In genomic region chr9:105444130-105444529, GRCh38 we compare ENCODE assay signal across 22 cellular contexts. TPM values are rescaled to one million over a fixed set of nuclear protein-coding genes. Genes with fewer than 3 reads are reported as not detected.
A peak's percentile ranks its signal among the peaks of the same experiment; 100 is the strongest.
DNase-seq lines count a peak whose midpoint lies in the region; ATAC-seq, FAIRE-seq and TF ChIP-seq lines count a peak whose summit lies in the region.
"Had no signal": no experiment of that assay in that cellular context is flagged by ENCODE, and none has a peak within 500 bp of the region (broad histone marks: within the 10 kb centered on the region; RNA-seq: fewer than 3 reads in every experiment).

No MANE protein-coding gene starts in this region.

- H3K27ac ChIP-seq in HepG2 (ENCODE audit: extremely low read length, insufficient read depth, low read length) (no peak overlapping the region), right lobe of liver (no peak overlapping the region), substantia nigra (ENCODE audit: low read depth, low read length, poor library complexity, severe bottlenecking) (peak overlapping the region; percentile 8)
- H3K27ac ChIP-seq: A549, KMS-11, sigmoid colon, stomach, upper lobe of right lung had no signal

- H2AFZ ChIP-seq in HepG2 (ENCODE audit: low read length): peak overlapping the region; percentile 22

- CTCF ChIA-PET in HepG2 (lab: Yijun Ruan, JAX; ENCODE audit: low intra/inter-chr PET ratio, low total read pairs): no interaction called here

- TF ChIP-seq POLR2A in HepG2 (IDR thresholded peaks at IDR 0.05; ENCODE audit: insufficient read depth in 1 of 2, low read depth in 2 of 2, low read length in 2 of 2) (no peak), right lobe of liver (IDR thresholded peaks at IDR 0.05) (no peak)

- no peaks in the 10 kb centered on the region for H4K20me1 ChIP-seq in HepG2 (ENCODE audit: insufficient read depth, low read length)

- no peak for TF ChIP-seq EP300 in HepG2 (IDR thresholded peaks at IDR 0.05; ENCODE audit: low read depth in 2 of 2, low read length in 2 of 2)
- TF ChIP-seq EP300 in HepG2 (CRISPR knock-in tag; IDR thresholded peaks at IDR 0.05; ENCODE audit: borderline replicate concordance): no peak

- intact Hi-C loops in HepG2 (cut with micrococcal nuclease; ENCODE audit: unreplicated experiment): loop anchor here (2.0 to 10.0 kb wide), 2 partner anchors 13 to 251 kb away; partner anchors contain the start of gene TMEM38B
- intact Hi-C loops in right lobe of liver (cut with DNase I): no loop called here
- intact Hi-C loops in Right ventricle myocardium inferior (cut with DNase I): no loop called here

- H3K36me3 ChIP-seq in HepG2 (replicated peaks in 1 of 2; ENCODE audit: control insufficient read depth in 1 of 2, insufficient read depth in 2 of 2, low read length in 2 of 2) (no peaks in the 10 kb centered on the region), right lobe of liver (no peaks in the 10 kb centered on the region)
- H3K36me3 ChIP-seq: left ventricle myocardium inferior, sigmoid colon, stomach, upper lobe of right lung had no signal

- no TSS peak for BruUV-seq in HepG2 (replicated peaks; lab: Mats Ljungman, UMichigan)

- H3K4me2 ChIP-seq in HepG2 (ENCODE audit: low read depth, low read length): no peak overlapping the region
- H3K4me2 ChIP-seq: A549, KMS-11 had no signal

- in situ Hi-C loops in HepG2 (cut with HindIII; ENCODE audit: extremely low pct_ligation_motif_present, low pct_unique_long_range_greater_than_20kb): no loop called here

- H3K27me3 ChIP-seq in HepG2 (ENCODE audit: control insufficient read depth in 1 of 2, insufficient read depth in 2 of 2, low read length in 2 of 2): no peaks in the 10 kb centered on the region; a peak in 1 of 5 replicates
- no peaks in the 10 kb centered on the region for H3K27me3 ChIP-seq in right lobe of liver
- H3K27me3 ChIP-seq: sigmoid colon, stomach, upper lobe of right lung had no signal

- POLR2A ChIA-PET in HepG2 (lab: Yijun Ruan, JAX): interaction anchor here (2.5 kb wide), 1 partner anchor 12 kb away, joined by 13 read pairs; no protein-coding TSS in a partner anchor

- H3K9ac ChIP-seq in HepG2 (ENCODE audit: insufficient read depth, low read depth, low read length): no peak overlapping the region
- H3K9ac ChIP-seq: KMS-11 had no signal

- peaks cover 8% of the 10 kb centered on the region for H3K79me2 ChIP-seq in HepG2 (ENCODE audit: insufficient read depth, low read length)

- TF ChIP-seq CTCF in HepG2 (CRISPR knock-in tag; IDR thresholded peaks at IDR 0.05) (no peak), right lobe of liver (IDR thresholded peaks at IDR 0.05) (no peak)

- no peak for ATAC-seq in HepG2
- no peak for ATAC-seq in right lobe of liver
- ATAC-seq in Right ventricle myocardium inferior: no peak
- ATAC-seq: A549, upper lobe of right lung had no signal

- no peak for FAIRE-seq in HepG2 (lab: Jason Lieb, UNC)
- FAIRE-seq: A549, colon, H54 had no signal

- 76% methylated on average over 4 of the region's 4 CpGs for WGBS in HepG2 (ENCODE audit: low lambda C conversion rate)
- WGBS in right lobe of liver (ENCODE audit: insufficient coverage, low coverage, low lambda C conversion rate, missing lambda C conversion rate): 79% methylated on average over 4 of the region's 4 CpGs

- TF ChIP-seq RAD21 in HepG2 (CRISPR knock-in tag; IDR thresholded peaks at IDR 0.05): no peak

- no peak for DNase-seq in HepG2 (ENCODE audit: low spot score)
- no peak for DNase-seq in right lobe of liver
- DNase-seq in amniotic epithelial cell (ENCODE audit: low read depth): peak; percentile 80
- peak; percentile 20 for DNase-seq in glomerular visceral epithelial cell (ENCODE audit: extremely low spot score)
- no peak for DNase-seq in substantia nigra (lab: John Stamatoyannopoulos, UW)
- DNase-seq in Right ventricle myocardium inferior (ENCODE audit: missing footprints): no peak
- DNase-seq in GM19238 (ENCODE audit: insufficient read length, low spot score): no peak
- no peak for DNase-seq in NCI-H187 treated with DMSO at 0.1 percent for 48 hours (lab: John Stamatoyannopoulos, UW)
- DNase-seq: activated CD4-positive, alpha-beta T cell treated with anti-CD3 and anti-CD28 coated beads for 48 hours; activated gamma-delta T cell; DMS53; left ventricle myocardium inferior; NCI-H1105 treated with DMSO at 0.1 percent for 48 hours; NCI-H526 treated with DMSO at 0.1 percent for 48 hours; sigmoid colon; stimulated activated CD4-positive, alpha-beta T cell treated with anti-CD3 and anti-CD28 coated beads, Interleukin-2, amount 100 ng/mL, for 48 hours; stomach; upper lobe of right lung had no signal

- H3K4me3 ChIP-seq in HepG2 (replicated peaks in 1 of 3; ENCODE audit: insufficient read depth in 1 of 3, low read depth in 2 of 3, low read length in 3 of 3): no peak overlapping the region
- no peak overlapping the region for H3K4me3 ChIP-seq in right lobe of liver
- H3K4me3 ChIP-seq: A549, left ventricle myocardium inferior, sigmoid colon, stomach, upper lobe of right lung had no signal

- H3K9me3 ChIP-seq in HepG2 (ENCODE audit: low read length) (no peaks in the 10 kb centered on the region), right lobe of liver (no peaks in the 10 kb centered on the region)
- H3K9me3 ChIP-seq: A549, left ventricle myocardium inferior, sigmoid colon, stomach, upper lobe of right lung had no signal

- H3K4me1 ChIP-seq in HepG2 (ENCODE audit: insufficient read depth, low read length) (peaks cover 39% of the 10 kb centered on the region), right lobe of liver (peaks cover 0 to 17% (median 0%) of the 10 kb centered on the region in 4 donors)
- H3K4me1 ChIP-seq: A549 had no signal

TF ChIP-seq in HepG2, 621 proteins besides CTCF, POLR2A, EP300 and RAD21:
- no peak for TF ChIP-seq GFI1 (CRISPR knock-in tag; IDR thresholded peaks at IDR 0.05; ENCODE audit: borderline replicate concordance)

RNA-seq across cellular contexts. Expression of gene FSD1L, which starts 3.7 kb away (rescaled TPM):
- total RNA-seq in HepG2 (2016; rRNA removed; fragmentation: Illumina TruSeq; extraction: Trizol) (2.8 and 5.1 TPM in 2 replicates), right lobe of liver (1 to 10 TPM in 5 of 6 experiments, under 1 TPM in 1; 0.46 to 2.0 (median 1.3) TPM), Right ventricle myocardium inferior (4.5 TPM)
- 4.7 and 6.0 TPM in 2 replicates for total RNA-seq in HepG2 (2016; cell fraction: cytosol; rRNA removed; fragmentation: Illumina TruSeq; extraction: Trizol; ENCODE audit: low read depth)
- total RNA-seq in HepG2 (2016; cell fraction: insoluble cytoplasmic fraction; rRNA removed; fragmentation: Illumina TruSeq; extraction: Trizol): 3.0 and 5.1 TPM in 2 replicates
- total RNA-seq in HepG2 (2016; cell fraction: membrane; rRNA removed; fragmentation: Illumina TruSeq; extraction: Trizol): 2.3 and 2.5 TPM in 2 replicates
- total RNA-seq in HepG2 (2016; cell fraction: nucleus; rRNA removed; fragmentation: Illumina TruSeq; extraction: Trizol): 23.8 and 25.5 TPM in 2 replicates
- polyA plus RNA-seq in HepG2 (2011; rRNA removed): 4.1 and 4.2 TPM in 2 replicates
- 0.66 and 0.76 TPM in 2 replicates for polyA plus RNA-seq in HepG2 (2011; cell fraction: cytosol; rRNA removed)
- polyA plus RNA-seq in HepG2 (2011; cell fraction: nucleus; rRNA removed): 5.8 and 9.2 TPM in 2 replicates
- polyA plus RNA-seq in HepG2 (2012): 6.1 and 6.9 TPM in 2 replicates
- 0.33 and 0.41 TPM in 2 replicates for polyA plus RNA-seq in HepG2 (2016; cell fraction: cytosol; fragmentation: Illumina TruSeq; extraction: Trizol; ENCODE audit: low read depth)
- polyA plus RNA-seq in HepG2 (2016; cell fraction: insoluble cytoplasmic fraction; fragmentation: Illumina TruSeq; extraction: Trizol; ENCODE audit: low read depth): 1.8 and 2.1 TPM in 2 replicates
- 0.48 and 0.66 TPM in 2 replicates for polyA plus RNA-seq in HepG2 (2016; cell fraction: membrane; fragmentation: Illumina TruSeq; extraction: Trizol; ENCODE audit: low read depth)
- 13.2 and 14.2 TPM in 2 replicates for polyA plus RNA-seq in HepG2 (2016; cell fraction: nucleus; fragmentation: Illumina TruSeq; extraction: Trizol; ENCODE audit: insufficient read depth, low read depth)
- 1.7 and 3.3 TPM in 2 replicates for polyA minus RNA-seq in HepG2 (2011; rRNA and poly(A)+ RNA removed; ENCODE audit: low replicate concordance)
- polyA minus RNA-seq in HepG2 (2011; cell fraction: cytosol; rRNA and poly(A)+ RNA removed): 1.8 and 2.5 TPM in 2 replicates
- polyA minus RNA-seq in HepG2 (2011; cell fraction: nucleus; rRNA and poly(A)+ RNA removed): 89.1 and 107 TPM in 2 replicates

Comparison
In these comparisons a context has a peak if more than half of its experiments do, and no peak if none do; other contexts are left out.
1. DNase-seq: peak in amniotic epithelial cell (single experiment) and glomerular visceral epithelial cell (single experiment); none in HepG2 (single experiment), right lobe of liver (0 of 3), substantia nigra (0 of 49), Right ventricle myocardium inferior (single experiment), GM19238 (single experiment) and NCI-H187 treated with DMSO at 0.1 percent for 48 hours (single experiment).